ENCODE assay signal across 12 cellular contexts in the genomic region with DNA sequence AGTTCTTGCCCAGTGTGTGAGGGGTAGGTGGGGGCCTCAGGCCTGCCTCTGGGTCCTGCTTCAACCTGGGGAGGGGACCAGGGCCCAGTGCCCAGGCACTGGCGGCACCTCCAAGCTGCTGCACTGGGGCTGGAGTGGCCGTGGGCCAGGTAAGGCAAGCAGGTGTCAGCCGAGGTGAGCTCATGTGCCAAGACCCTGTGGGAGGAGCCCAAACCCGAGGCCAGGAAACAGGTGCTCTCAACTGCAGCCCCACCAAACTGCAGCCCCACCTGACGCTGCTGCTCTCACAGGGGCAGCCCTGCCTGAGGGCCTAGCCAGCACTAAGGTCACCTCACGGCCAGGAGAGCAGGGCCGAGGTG. TPM values are rescaled to one million over a fixed set of nuclear protein-coding genes. Genes with fewer than 3 reads are reported as not detected.
DNase-seq lines count a peak whose midpoint lies in the region; ATAC-seq and TF ChIP-seq lines count a peak whose summit lies in the region.
"Had no signal": no experiment of that assay in that cellular context is flagged by ENCODE, and none has a peak within 500 bp of the region (broad histone marks: within the 10 kb centered on the region; RNA-seq: fewer than 3 reads in every experiment).

No MANE protein-coding gene starts in this region.

- no peak for TF ChIP-seq POLR2A in transverse colon (IDR thresholded peaks at IDR 0.05)

- H3K27ac Mint-ChIP-seq in natural killer cell treated with Interleukin-12 subunit alpha and Interleukin-12 subunit beta and Interleukin-15 and Interleukin-18, amount 100 ng/mL, for 72 hours = no peak overlapping the region
- H3K27ac Mint-ChIP-seq in natural killer cell = no peak overlapping the region
- H3K27ac Mint-ChIP-seq: CD8-positive, alpha-beta memory T cell; dendritic cell treated with granulocyte-macrophage colony-stimulating factor and Interleukin-4, amounts not matched to agents 40 ng/mL and 50 ng/mL, for 4 days had no signal

- peak overlapping the region in 1 of 4 donors; percentile 44 for H3K27ac ChIP-seq in transverse colon
- H3K27ac ChIP-seq: 22Rv1 had no signal

- DNase-seq in DMS153 (lab: John Stamatoyannopoulos, UW) (peak; percentile 43), DMS153 treated with DMSO at 0.1 percent for 48 hours (lab: John Stamatoyannopoulos, UW; ENCODE audit: unreplicated experiment) (no peak), natural killer cell (no peak), left lobe of liver (ENCODE audit: low spot score) (peak; percentile 42), transverse colon (no peak), G401 (ENCODE audit: low spot score) (no peak), MV-4-11 (lab: John Stamatoyannopoulos, UW) (no peak)
- peak; percentile 50 for DNase-seq in natural killer cell treated with Interleukin-12 subunit alpha and Interleukin-12 subunit beta and Interleukin-15 and Interleukin-18, amount 100 ng/mL, for 72 hours (ENCODE audit: low spot score)
- DNase-seq: NCI-H1694 had no signal

- no peaks in the 10 kb centered on the region for H3K4me1 Mint-ChIP-seq in natural killer cell treated with Interleukin-12 subunit alpha and Interleukin-12 subunit beta and Interleukin-15 and Interleukin-18, amount 100 ng/mL, for 72 hours (ENCODE audit: low read depth in 2 of 2)
- no peaks in the 10 kb centered on the region for H3K4me1 Mint-ChIP-seq in natural killer cell

- peaks cover 11 to 37% (median 31%) of the 10 kb centered on the region in 4 donors for H3K4me1 ChIP-seq in transverse colon

- ATAC-seq in natural killer cell treated with Interleukin-12 subunit alpha and Interleukin-12 subunit beta and Interleukin-15 and Interleukin-18, amount 100 ng/mL, for 72 hours = no peak
- ATAC-seq in natural killer cell (no peak), left lobe of liver (peak; percentile 14)

- H3K27me3 Mint-ChIP-seq in natural killer cell treated with Interleukin-12 subunit alpha and Interleukin-12 subunit beta and Interleukin-15 and Interleukin-18, amount 100 ng/mL, for 72 hours = no peaks in the 10 kb centered on the region
- no peaks in the 10 kb centered on the region for H3K27me3 Mint-ChIP-seq in natural killer cell (ENCODE audit: low read depth in 2 of 2)
- H3K27me3 Mint-ChIP-seq: CD8-positive, alpha-beta memory T cell; dendritic cell treated with granulocyte-macrophage colony-stimulating factor and Interleukin-4, amounts not matched to agents 40 ng/mL and 50 ng/mL, for 4 days had no signal

- 33% methylated on average over 4 of the region's 7 CpGs; no CpG with 5 or more reads in 1 of the 2 donors for WGBS in transverse colon (ENCODE audit: low coverage in 1 of 2), 2 donors

- no peaks in the 10 kb centered on the region for H3K36me3 ChIP-seq in transverse colon

- intact Hi-C loops in natural killer cell (cut with micrococcal nuclease) (no loop called here), transverse colon (cut with DNase I; ENCODE audit: low total_unique reads) (no loop called here)

- H3K4me3 Mint-ChIP-seq in natural killer cell treated with Interleukin-12 subunit alpha and Interleukin-12 subunit beta and Interleukin-15 and Interleukin-18, amount 100 ng/mL, for 72 hours = no peak overlapping the region
- H3K4me3 Mint-ChIP-seq in natural killer cell = no peak overlapping the region
- H3K4me3 Mint-ChIP-seq: CD8-positive, alpha-beta memory T cell; dendritic cell treated with granulocyte-macrophage colony-stimulating factor and Interleukin-4, amounts not matched to agents 40 ng/mL and 50 ng/mL, for 4 days had no signal

- no peak overlapping the region for H3K4me3 ChIP-seq in transverse colon

- TF ChIP-seq EP300 in transverse colon (IDR thresholded peaks at IDR 0.05; ENCODE audit: low read depth) = no peak

- no peaks in the 10 kb centered on the region for H3K27me3 ChIP-seq in transverse colon

- TF ChIP-seq CTCF in natural killer cell (IDR thresholded peaks at IDR 0.05) (no peak), transverse colon (IDR thresholded peaks at IDR 0.05) (no peak)

- H3K9me3 ChIP-seq in transverse colon = no peaks in the 10 kb centered on the region

- in situ Hi-C loops in transverse colon (cut with MboI; ENCODE audit: low pct_ligation_motif_present in 1 of 4, low pct_unique_long_range_greater_than_20kb in 1 of 4, low sequenced_read_pairs in 3 of 4) (no loop called here), G401 (cut with HindIII; ENCODE audit: low sequenced_read_pairs) (no loop called here)

- H3K36me3 Mint-ChIP-seq in natural killer cell treated with Interleukin-12 subunit alpha and Interleukin-12 subunit beta and Interleukin-15 and Interleukin-18, amount 100 ng/mL, for 72 hours = no peaks in the 10 kb centered on the region
- no peaks in the 10 kb centered on the region for H3K36me3 Mint-ChIP-seq in natural killer cell
- H3K36me3 Mint-ChIP-seq: CD8-positive, alpha-beta memory T cell had no signal

- H3K9me3 Mint-ChIP-seq in natural killer cell treated with Interleukin-12 subunit alpha and Interleukin-12 subunit beta and Interleukin-15 and Interleukin-18, amount 100 ng/mL, for 72 hours = no peaks in the 10 kb centered on the region
- H3K9me3 Mint-ChIP-seq in natural killer cell = no peaks in the 10 kb centered on the region
- H3K9me3 Mint-ChIP-seq: CD8-positive, alpha-beta memory T cell; dendritic cell treated with granulocyte-macrophage colony-stimulating factor and Interleukin-4, amounts not matched to agents 40 ng/mL and 50 ng/mL, for 4 days had no signal

RNA-seq across cellular contexts. Expression of a gene that starts 18.1 kb away (rescaled TPM):
- total RNA-seq in natural killer cell treated with Interleukin-12 subunit alpha and Interleukin-12 subunit beta and Interleukin-15 and Interleukin-18, amount 100 ng/mL, for 72 hours = 10 to 100 TPM in 1 of 2 donors, 1 to 10 TPM in 1; 9.7 to 17.9 TPM
- total RNA-seq in natural killer cell = 1 to 10 TPM; 5.1 to 5.3 (median 5.3) TPM
- 4.3 TPM for total RNA-seq in left lobe of liver
- total RNA-seq in transverse colon = 1 to 10 TPM in 3 of 4 donors, under 1 TPM in 1; 0.80 to 4.8 (median 2.8) TPM
- total RNA-seq in G401 (2014; rRNA removed; shearing (Covaris generic)) = 20.4 TPM in 2 replicates

RNA-seq across cellular contexts. Expression of a gene that starts 18.1 kb away (rescaled TPM):
- 10 to 100 TPM; 11.2 to 26.3 TPM for total RNA-seq in natural killer cell treated with Interleukin-12 subunit alpha and Interleukin-12 subunit beta and Interleukin-15 and Interleukin-18, amount 100 ng/mL, for 72 hours
- total RNA-seq in natural killer cell = 10 to 100 TPM in 2 of 3 donors, 1 to 10 TPM in 1; 6.4 to 12.5 (median 11.7) TPM
- 9.4 TPM for total RNA-seq in left lobe of liver
- 10 to 100 TPM in 1 of 4 donors, 1 to 10 TPM in 3; 7.1 to 16.8 (median 7.8) TPM for total RNA-seq in transverse colon
- 4.6 and 11.0 TPM in 2 replicates for total RNA-seq in G401 (2014; rRNA removed; shearing (Covaris generic))

Comparison
In these comparisons a context has a peak if more than half of its experiments do, and no peak if none do; other contexts are left out.
1. DNase-seq: peak in DMS153 (single experiment), natural killer cell treated with Interleukin-12 subunit alpha and Interleukin-12 subunit beta and Interleukin-15 and Interleukin-18, amount 100 ng/mL, for 72 hours (single experiment) and left lobe of liver (single experiment); none in DMS153 treated with DMSO at 0.1 percent for 48 hours (single experiment), natural killer cell (single experiment), transverse colon (single experiment), G401 (single experiment) and MV-4-11 (single experiment).